Comparison of ENCODE assay signal across 1 cellular context in the genomic region with DNA sequence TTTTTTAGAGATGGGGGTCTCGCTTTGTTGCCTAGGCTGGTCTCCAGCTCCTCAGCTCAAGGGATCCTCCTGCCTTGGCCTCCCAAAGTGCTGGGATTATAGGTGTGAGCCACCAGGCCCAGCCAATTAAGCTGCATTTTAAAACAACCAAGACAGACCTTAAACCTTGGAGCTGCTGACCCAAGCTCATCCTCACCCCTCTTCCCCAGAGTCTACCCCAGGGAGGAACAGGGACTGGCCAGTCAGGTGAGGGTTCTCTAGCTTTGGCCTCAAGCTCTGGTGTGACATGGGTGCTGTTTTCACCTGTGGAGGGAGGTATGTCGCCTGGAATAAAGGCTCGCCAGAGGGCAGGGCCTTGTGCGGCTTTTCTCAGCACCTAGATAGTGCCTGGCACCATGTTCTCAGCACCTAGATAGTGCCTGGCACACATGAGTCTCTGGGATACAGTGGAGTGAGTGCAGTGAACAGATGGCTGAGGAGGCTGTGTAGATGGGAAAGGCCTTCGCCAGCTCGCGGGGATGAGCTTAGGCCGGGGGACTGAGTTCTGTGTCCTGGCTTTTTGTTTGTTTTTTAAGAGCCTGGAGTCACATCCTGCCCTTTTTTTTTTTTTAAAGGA.
TF ChIP-seq lines count a peak whose summit lies in the region.

No MANE protein-coding gene starts in this region.

TF ChIP-seq in H1, 55 proteins besides CTCF, POLR2A, EP300 and RAD21:
- TF ChIP-seq POLR2AphosphoS5 (IDR thresholded peaks at IDR 0.05; ENCODE audit: low read depth, low read length), result peak; percentile 76; the same call in 1 of the 2 replicates
- no peak for TF ChIP-seq CBX8 (IDR thresholded peaks at IDR 0.05; ENCODE audit: borderline replicate concordance, low read depth, low read length)
- TF ChIP-seq JUN (IDR thresholded peaks at IDR 0.05; ENCODE audit: low read depth, low read length), result no peak
